Comparison of ENCODE assay signal across 17 cellular contexts in the genomic region with DNA sequence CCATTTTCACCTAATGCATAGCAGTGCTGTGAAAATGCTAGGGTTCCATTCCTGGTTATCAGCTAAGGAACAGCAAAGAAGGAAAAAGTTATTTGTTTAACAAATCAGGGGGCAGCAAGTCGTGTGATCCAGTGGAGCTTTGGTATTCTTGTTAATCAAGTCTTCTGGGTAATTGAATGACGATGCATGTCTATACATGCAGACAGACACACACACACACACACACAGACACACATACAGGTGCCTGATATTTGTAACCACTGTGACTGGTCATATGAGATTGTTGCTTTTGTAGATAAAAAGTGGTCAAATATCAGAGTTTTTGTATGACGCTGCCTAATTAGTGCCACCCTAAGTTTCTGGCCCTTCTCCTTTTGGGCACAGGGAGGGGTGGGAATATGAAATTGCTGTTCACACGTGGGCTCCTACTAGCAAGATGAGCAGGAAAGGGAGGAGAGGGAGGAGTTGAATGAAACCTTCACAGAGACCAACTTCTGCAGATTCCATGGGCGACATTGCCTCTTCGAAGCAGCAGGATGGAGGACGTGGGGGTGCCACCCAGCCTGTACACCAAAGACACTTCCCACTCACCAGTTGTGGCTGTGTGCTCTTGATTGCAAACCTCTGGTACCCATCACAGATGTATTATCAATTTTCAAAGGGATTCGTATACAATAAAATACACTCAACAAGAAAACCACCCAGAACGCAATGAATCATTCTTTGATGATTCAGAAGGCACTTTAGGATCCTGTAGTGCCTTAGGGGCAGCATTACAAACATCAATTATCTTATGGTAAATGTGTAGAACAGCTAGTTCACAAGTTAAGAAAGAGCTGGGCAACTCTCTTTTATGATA.
DNase-seq lines count a peak whose midpoint lies in the region; ATAC-seq and TF ChIP-seq lines count a peak whose summit lies in the region.
"Had no signal": no experiment of that assay in that cellular context is flagged by ENCODE, and none has a peak within 500 bp of the region (broad histone marks: within the 10 kb centered on the region; RNA-seq: fewer than 3 reads in every experiment).

No MANE protein-coding gene starts in this region.

- ATAC-seq in PC-3 (no peak), GM21619 (IDR thresholded peaks at IDR 0.05; ENCODE audit: unreplicated experiment) (no peak)
- ATAC-seq: effector memory CD8-positive, alpha-beta T cell; WTC11 had no signal

- no peak overlapping the region for H3K9ac ChIP-seq in PC-3 (ENCODE audit: low read length)

- no peaks in the 10 kb centered on the region for H3K36me3 ChIP-seq in PC-3 (ENCODE audit: low read depth, low read length)
- H3K36me3 ChIP-seq: adrenal gland, prostate gland, tibial nerve had no signal

- no peak overlapping the region for H3K27ac Mint-ChIP-seq in activated CD4-positive, alpha-beta T cell treated with anti-CD3 and anti-CD28 coated beads, Interleukin-2, amount 10 ng/mL, durations not matched to agents 7 days and 5 days
- H3K27ac Mint-ChIP-seq: effector memory CD8-positive, alpha-beta T cell; WTC11 had no signal

- H3K79me2 ChIP-seq in PC-3 (ENCODE audit: low read length) = no peaks in the 10 kb centered on the region

- peaks cover 44% of the 10 kb centered on the region for H3K27me3 ChIP-seq in PC-3 (ENCODE audit: low read length)
- H3K27me3 ChIP-seq: adrenal gland, tibial nerve had no signal

- CTCF ChIA-PET in activated CD4-positive, alpha-beta T cell treated with anti-CD3 and anti-CD28 coated beads, Interleukin-2, amount 10 ng/mL, durations not matched to agents 7 days and 5 days (lab: Charles Lee) = interaction anchor here (0.6 to 1.3 kb wide), 5 partner anchors 10 to 49 kb away, joined by 3 to 9 read pairs (median 3); no protein-coding TSS in a partner anchor
- CTCF ChIA-PET in PC-3 (lab: Charles Lee) = no interaction called here

- peaks cover 5% of the 10 kb centered on the region for H3K4me1 Mint-ChIP-seq in activated CD4-positive, alpha-beta T cell treated with anti-CD3 and anti-CD28 coated beads, Interleukin-2, amount 10 ng/mL, durations not matched to agents 7 days and 5 days

- no peaks in the 10 kb centered on the region for H4K20me1 ChIP-seq in PC-3 (ENCODE audit: low read length)

- no peaks in the 10 kb centered on the region for H3K9me3 ChIP-seq in PC-3 (ENCODE audit: low read length)
- H3K9me3 ChIP-seq: adrenal gland, prostate gland, tibial nerve had no signal

- H3K4me3 ChIP-seq in PC-3 (ENCODE audit: low read length) = no peak overlapping the region
- H3K4me3 ChIP-seq in choroid plexus epithelial cell (ENCODE audit: low read depth, low read length) = no peak overlapping the region
- H3K4me3 ChIP-seq: adrenal gland, prostate gland, tibial nerve had no signal

- no peaks in the 10 kb centered on the region for H3F3A ChIP-seq in PC-3 (ENCODE audit: low read length, unreplicated experiment)

- TF ChIP-seq CTCF in PC-3 (conservative IDR thresholded peaks at IDR 0.05; ENCODE audit: low read depth, low read length) = no peak
- TF ChIP-seq CTCF in choroid plexus epithelial cell (conservative IDR thresholded peaks at IDR 0.05; ENCODE audit: low read depth, low read length) = no peak

- no peak overlapping the region for H3K4me2 ChIP-seq in PC-3 (ENCODE audit: low read length)

- no peaks in the 10 kb centered on the region for H3K9me2 ChIP-seq in PC-3 (replicated peaks; ENCODE audit: low read length)

- H3K36me3 Mint-ChIP-seq in activated CD4-positive, alpha-beta T cell treated with anti-CD3 and anti-CD28 coated beads, Interleukin-2, amount 10 ng/mL, durations not matched to agents 7 days and 5 days (ENCODE audit: low read depth) = no peaks in the 10 kb centered on the region
- H3K36me3 Mint-ChIP-seq: WTC11 had no signal

- H3K27me3 Mint-ChIP-seq in activated CD4-positive, alpha-beta T cell treated with anti-CD3 and anti-CD28 coated beads, Interleukin-2, amount 10 ng/mL, durations not matched to agents 7 days and 5 days = peaks cover 4% of the 10 kb centered on the region

- POLR2A ChIA-PET in activated CD4-positive, alpha-beta T cell treated with anti-CD3 and anti-CD28 coated beads, Interleukin-2, amount 10 ng/mL, durations not matched to agents 7 days and 5 days (lab: Charles Lee) = no interaction called here
- POLR2A ChIA-PET in PC-3 (lab: Charles Lee; ENCODE audit: unreplicated experiment) = no interaction called here

- H3K9me3 Mint-ChIP-seq in activated CD4-positive, alpha-beta T cell treated with anti-CD3 and anti-CD28 coated beads, Interleukin-2, amount 10 ng/mL, durations not matched to agents 7 days and 5 days = peaks cover 2% of the 10 kb centered on the region
- H3K9me3 Mint-ChIP-seq: WTC11 had no signal

- no peaks in the 10 kb centered on the region for H3K4me1 ChIP-seq in PC-3 (ENCODE audit: insufficient read depth, low read length)
- H3K4me1 ChIP-seq: prostate gland had no signal

- H3K27ac ChIP-seq in PC-3 (ENCODE audit: low read length) = no peak overlapping the region
- H3K27ac ChIP-seq: adrenal gland, prostate gland, tibial nerve had no signal

- H2AFZ ChIP-seq in PC-3 (ENCODE audit: low read length) = no peak overlapping the region

- DNase-seq in activated CD4-positive, alpha-beta T cell treated with anti-CD3 and anti-CD28 coated beads for 48 hours = peak; percentile 29
- DNase-seq in activated CD4-positive, alpha-beta T cell treated with anti-CD3 and anti-CD28 coated beads, Interleukin-2, amount 10 ng/mL, durations not matched to agents 7 days and 5 days = no peak
- DNase-seq in PC-3 = peak; percentile 37
- peak; percentile 56 for DNase-seq in choroid plexus epithelial cell (ENCODE audit: low read depth)
- DNase-seq in stimulated activated CD4-positive, alpha-beta T cell treated with anti-CD3 and anti-CD28 coated beads, Interleukin-2, amount 100 ng/mL, for 24 hours = peak; percentile 27 to 31
- DNase-seq in NCI-H774 (lab: John Stamatoyannopoulos, UW) = no peak
- no peak for DNase-seq in head of caudate nucleus
- DNase-seq: ACHN; adrenal gland; effector memory CD8-positive, alpha-beta T cell; mesendoderm; NCI-H524; SHP77 treated with DMSO at 0.1 percent for 48 hours had no signal

- intact Hi-C loops in PC-3 (cut with micrococcal nuclease) (no loop called here), head of caudate nucleus (cut with DNase I) (no loop called here)

- no peak overlapping the region for H3K4me3 Mint-ChIP-seq in activated CD4-positive, alpha-beta T cell treated with anti-CD3 and anti-CD28 coated beads, Interleukin-2, amount 10 ng/mL, durations not matched to agents 7 days and 5 days
- H3K4me3 Mint-ChIP-seq: effector memory CD8-positive, alpha-beta T cell; WTC11 had no signal

- BruUV-seq in PC-3 (replicated peaks; lab: Mats Ljungman, UMichigan) = no TSS peak

Comparison
In these comparisons a context has a peak if more than half of its experiments do, and no peak if none do; other contexts are left out.
1. DNase-seq: peak in activated CD4-positive, alpha-beta T cell treated with anti-CD3 and anti-CD28 coated beads for 48 hours (single experiment), PC-3 (single experiment), choroid plexus epithelial cell (single experiment) and stimulated activated CD4-positive, alpha-beta T cell treated with anti-CD3 and anti-CD28 coated beads, Interleukin-2, amount 100 ng/mL, for 24 hours (2 of 2); none in activated CD4-positive, alpha-beta T cell treated with anti-CD3 and anti-CD28 coated beads, Interleukin-2, amount 10 ng/mL, durations not matched to agents 7 days and 5 days (single experiment), NCI-H774 (single experiment) and head of caudate nucleus (0 of 42).